1 cellular context compared by ENCODE assay signal in genomic region chr10:127587668-127588395, GRCh38.
TF ChIP-seq lines count a peak whose summit lies in the region.

No MANE protein-coding gene starts in this region.

TF ChIP-seq in endothelial cell of umbilical vein, 7 proteins besides CTCF, POLR2A, EP300 and RAD21:
- no peak for TF ChIP-seq MYC (IDR thresholded peaks at IDR 0.05; ENCODE audit: low read depth, low read length)
- TF ChIP-seq JUN (IDR thresholded peaks at IDR 0.05; ENCODE audit: borderline replicate concordance, insufficient read depth, insufficient read length, low read depth): no peak
- no peak for TF ChIP-seq MAX (IDR thresholded peaks at IDR 0.05; ENCODE audit: insufficient read depth, insufficient read length)
- TF ChIP-seq EZH2 (IDR thresholded peaks at IDR 0.05; ENCODE audit: borderline replicate concordance, low read depth, low read length, severe bottlenecking): no peak
- no peak for TF ChIP-seq FOS (IDR thresholded peaks at IDR 0.05; ENCODE audit: borderline replicate concordance, insufficient read depth, low read length)
- no peak for TF ChIP-seq POLR2AphosphoS5 (IDR thresholded peaks at IDR 0.05; ENCODE audit: insufficient read depth, low read depth, low read length)
- TF ChIP-seq GATA2 (IDR thresholded peaks at IDR 0.05; ENCODE audit: insufficient read depth, insufficient read length, low read depth, low read length): no peak
